In genomic region chr3:12386892-12387291, GRCh38 we compare ENCODE assay signal across 7 cellular contexts.
DNase-seq lines count a peak whose midpoint lies in the region; ATAC-seq, FAIRE-seq and TF ChIP-seq lines count a peak whose summit lies in the region.
"Not testable (repeated sequence)": the region's sequence is repeated elsewhere in the genome, so short reads cannot be mapped to it uniquely, and the experiment has no call there.

No MANE protein-coding gene starts in this region.

- not testable (repeated sequence) for H3K4me2 ChIP-seq in K562 (ENCODE audit: insufficient read depth, low read length)

- H3K27ac ChIP-seq in HEK293 (ENCODE audit: extremely low read depth, low read depth, low read length); K562 (ENCODE audit: extremely low read depth, low read depth, low read length); colonic mucosa; small intestine (ENCODE audit: low read depth in 1 of 2, low read length in 1 of 2): not testable (repeated sequence)

- not testable (repeated sequence) for H3K9ac ChIP-seq in K562 (ENCODE audit: insufficient read depth in 1 of 2, low read depth in 2 of 2, low read length in 2 of 2); colonic mucosa (ENCODE audit: low read depth in 2 of 2, low read length in 2 of 2)

- H3K9me1 ChIP-seq in K562 (ENCODE audit: control insufficient read depth, insufficient read depth, low read length), result not testable (repeated sequence)

- not testable (repeated sequence) for H3K36me3 ChIP-seq in Caco-2 (ENCODE audit: control insufficient read depth, insufficient read depth, low read length); HEK293 (ENCODE audit: control insufficient read depth in 2 of 2, insufficient read depth in 1 of 2, low read length in 2 of 2); K562 (ENCODE audit: control insufficient read depth, insufficient read depth, low read length); colonic mucosa; mucosa of descending colon (ENCODE audit: low read depth); small intestine (ENCODE audit: control insufficient read depth in 2 of 2, insufficient read depth in 2 of 2, low read length in 2 of 2)

- not testable (repeated sequence) for H3K79me2 ChIP-seq in K562 (ENCODE audit: control insufficient read depth, insufficient read depth, low read length)

- not testable (repeated sequence) for H2AFZ ChIP-seq in K562 (ENCODE audit: low read depth, low read length)

- H3K27me3 ChIP-seq in Caco-2 (replicated peaks; ENCODE audit: control insufficient read depth, insufficient read depth, low read length); K562 (ENCODE audit: control insufficient read depth in 2 of 2, insufficient read depth in 2 of 2, low read length in 2 of 2); colonic mucosa; small intestine (ENCODE audit: control insufficient read depth in 2 of 2, insufficient read depth in 2 of 2, low read length in 2 of 2): not testable (repeated sequence)

- peaks cover 21% of the 10 kb centered on the region for H3K4me1 ChIP-seq in Caco-2
- H3K4me1 ChIP-seq in HEK293 (ENCODE audit: control insufficient read depth, insufficient read depth, low read length); K562 (replicated peaks in 1 of 2; ENCODE audit: control insufficient read depth in 2 of 2, insufficient read depth in 2 of 2, low read length in 2 of 2); colonic mucosa; mucosa of descending colon (ENCODE audit: low read depth); small intestine (ENCODE audit: control insufficient read depth in 2 of 2, insufficient read depth in 1 of 2, low read depth in 1 of 2, low read length in 1 of 2): not testable (repeated sequence)

- peaks cover 30% of the 10 kb centered on the region for H3K36me3 Mint-ChIP-seq in Caco-2 (ENCODE audit: insufficient read depth, unreplicated experiment)

- not testable (repeated sequence) for H4K20me1 ChIP-seq in K562 (replicated peaks; ENCODE audit: control insufficient read depth, insufficient read depth, low read length)

- not testable (repeated sequence) for TF ChIP-seq CTCF in Caco-2 (IDR thresholded peaks at IDR 0.05; ENCODE audit: insufficient read depth in 1 of 2, low read depth in 1 of 2, low read length in 1 of 2, severe bottlenecking in 1 of 2, unreplicated experiment in 1 of 2); HEK293 (tag by site-specific recombination; IDR thresholded peaks at IDR 0.05); K562 (IDR thresholded peaks at IDR 0.05 in 2 of 3, conservative IDR thresholded peaks at IDR 0.05 in 1 of 3; ENCODE audit: insufficient read depth in 2 of 3, low read depth in 1 of 3, low read length in 3 of 3); colonic mucosa (IDR thresholded peaks at IDR 0.05); mucosa of descending colon (IDR thresholded peaks at IDR 0.05)

- not testable (repeated sequence) for BruUV-seq in Caco-2 (replicated peaks; lab: Mats Ljungman, UMichigan); K562 (replicated peaks; lab: Mats Ljungman, UMichigan)

- intact Hi-C loops in Caco-2 (cut with micrococcal nuclease; ENCODE audit: unreplicated experiment), result loop anchor here (1.0 kb wide), 1 partner anchor 33 kb away; no protein-coding TSS in a partner anchor
- intact Hi-C loops in K562 (cut with micrococcal nuclease); colonic mucosa (cut with DNase I); left colon (cut with DNase I, micrococcal nuclease); mucosa of descending colon (cut with DNase I, micrococcal nuclease): not testable (repeated sequence)

- not testable (repeated sequence) for H3K27me3 Mint-ChIP-seq in Caco-2 (ENCODE audit: insufficient read depth, unreplicated experiment)

- CTCF ChIA-PET in Caco-2 (lab: Charles Lee); K562 (lab: Yijun Ruan, JAX; ENCODE audit: low intra/inter-chr PET ratio): not testable (repeated sequence)
- CTCF ChIA-PET in HEK293 (lab: Yijun Ruan, JAX), result interaction anchor here (0.6 kb wide), 1 partner anchor 151 kb away, joined by 3 read pairs; no protein-coding TSS in a partner anchor

- not testable (repeated sequence) for ATAC-seq in K562
- peak; percentile 25 for ATAC-seq in left colon
- peak; percentile 28 for ATAC-seq in mucosa of descending colon

- POLR2A ChIA-PET in Caco-2 (lab: Charles Lee); HEK293 (lab: Yijun Ruan, JAX); K562 (lab: Yijun Ruan, JAX): not testable (repeated sequence)

- not testable (repeated sequence) for TF ChIP-seq POLR2A in K562 (conservative IDR thresholded peaks at IDR 0.05)

- not testable (repeated sequence) for H3K27ac Mint-ChIP-seq in Caco-2 (ENCODE audit: unreplicated experiment)

- DNase-seq in Caco-2 (peak; percentile 34 to 64), colonic mucosa (peak; percentile 47), mucosa of descending colon (peak in 1 of 3 donors; percentile 49), small intestine (peak; percentile 51)
- DNase-seq in K562 (ENCODE audit: extremely low read depth in 1 of 4, low spot score in 3 of 4); left colon: not testable (repeated sequence)

- H3K4me3 ChIP-seq in Caco-2 (ENCODE audit: low read depth, low read length); HEK293 (ENCODE audit: low read depth, low read length); K562; colonic mucosa; mucosa of descending colon; small intestine (ENCODE audit: low read depth in 1 of 2, low read length in 2 of 2): not testable (repeated sequence)

- peak overlapping the region; percentile 32 for H3K4me3 Mint-ChIP-seq in Caco-2 (ENCODE audit: unreplicated experiment)

- H3K4me1 Mint-ChIP-seq in Caco-2 (ENCODE audit: low read depth, unreplicated experiment), result not testable (repeated sequence)

- not testable (repeated sequence) for FAIRE-seq in K562 (lab: Jason Lieb, UNC); small intestine (lab: Jason Lieb, UNC)

- not testable (repeated sequence) for TF ChIP-seq EP300 in K562 (IDR thresholded peaks at IDR 0.05; ENCODE audit: low read length)

- not testable (repeated sequence) for H3K9me3 ChIP-seq in Caco-2; HEK293 (ENCODE audit: control insufficient read depth, insufficient read depth, low read depth, low read length); K562 (replicated peaks; ENCODE audit: control insufficient read depth, insufficient read depth, low read depth, low read length); colonic mucosa; mucosa of descending colon; small intestine (ENCODE audit: control insufficient read depth, low read depth)

- WGBS in K562 (ENCODE audit: insufficient coverage, low coverage, missing lambda C conversion rate), result 4% methylated on average over 2 of the region's 2 CpGs
- WGBS in small intestine, 3 donors, result 58 to 85% (median 68%) methylated on average over 2 of the region's 2 CpGs

- in situ Hi-C loops in K562 (cut with MboI), result not testable (repeated sequence)

- TF ChIP-seq RAD21 in K562 (CRISPR knock-in tag; conservative IDR thresholded peaks at IDR 0.05 in 1 of 2, IDR thresholded peaks at IDR 0.05 in 1 of 2), result not testable (repeated sequence)

- not testable (repeated sequence) for H3K9me3 Mint-ChIP-seq in Caco-2 (ENCODE audit: unreplicated experiment)

TF ChIP-seq in HEK293, 187 proteins besides CTCF, POLR2A, EP300 and RAD21:
- TF ChIP-seq ZNF146 (tag by site-specific recombination; IDR thresholded peaks at IDR 0.05) (peak; percentile 67; the same call in 1 of the 2 replicates), ZNF580 (tag by site-specific recombination; IDR thresholded peaks at IDR 0.05) (peak; percentile 49; the same call in 1 of the 2 replicates)

TF ChIP-seq in K562, 482 proteins besides CTCF, POLR2A, EP300 and RAD21:
- TF ChIP-seq ZNF146 (CRISPR knock-in tag; IDR thresholded peaks at IDR 0.05; ENCODE audit: unreplicated experiment), result peak; percentile 83
